Comparison of ENCODE assay signal across 1 cellular context in the genomic region with DNA sequence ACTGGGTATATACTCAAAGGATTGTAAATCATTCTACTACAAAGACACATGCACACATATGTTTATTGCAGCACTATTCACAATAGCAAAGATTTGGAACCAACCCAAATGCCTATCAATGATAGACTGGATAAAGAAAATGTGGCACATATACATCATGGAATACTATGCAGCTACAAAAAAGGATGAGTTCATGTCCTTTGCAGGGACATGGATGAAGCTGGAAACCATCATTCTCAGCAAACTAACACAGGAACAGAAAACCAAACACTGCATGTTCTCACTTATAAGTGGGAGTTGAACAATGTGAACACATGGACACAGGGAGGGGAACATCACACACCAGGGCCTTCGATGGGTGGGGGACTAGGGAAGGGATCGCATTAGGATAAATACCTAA. TPM values are rescaled to one million over a fixed set of nuclear protein-coding genes. Genes with fewer than 3 reads are reported as not detected.
"Had no signal": no experiment of that assay in that cellular context is flagged by ENCODE, and none has a peak within 500 bp of the region (broad histone marks: within the 10 kb centered on the region; RNA-seq: fewer than 3 reads in every experiment).

No MANE protein-coding gene starts in this region.

RNA-seq across cellular contexts. Expression of a gene that starts 32.2 kb away (rescaled TPM):
- total RNA-seq: G401 had no signal
